Comparison of ENCODE assay signal across 10 cellular contexts in genomic region chr1:220137006-220137794, GRCh38. TPM values are rescaled to one million over a fixed set of nuclear protein-coding genes. Genes with fewer than 3 reads are reported as not detected.
DNase-seq lines count a peak whose midpoint lies in the region; ATAC-seq and TF ChIP-seq lines count a peak whose summit lies in the region.
"Had no signal": no experiment of that assay in that cellular context is flagged by ENCODE, and none has a peak within 500 bp of the region (broad histone marks: within the 10 kb centered on the region; RNA-seq: fewer than 3 reads in every experiment).

No MANE protein-coding gene starts in this region.

- H3K9me3 Mint-ChIP-seq in CD8-positive, alpha-beta T cell, result no peaks in the 10 kb centered on the region
- H3K9me3 Mint-ChIP-seq in activated T-helper 2 cell treated with anti-CD3 and anti-CD28 coated beads, Interferon-gamma antibody, Interleukin-2, Interleukin-4, amounts not matched to agents 10 μg/mL and 5 μg/mL and 100 μg/mL, durations not matched to agents 14 hours and 24 hours and 36 hours, result no peaks in the 10 kb centered on the region

- TF ChIP-seq CTCF in CD8-positive, alpha-beta T cell (IDR thresholded peaks at IDR 0.05), result no peak
- no peak for TF ChIP-seq CTCF in BE2C (IDR thresholded peaks at IDR 0.05; ENCODE audit: low read depth, low read length)

- peak; percentile 65 for ATAC-seq in CD8-positive, alpha-beta T cell
- ATAC-seq in HG03159 (IDR thresholded peaks at IDR 0.05; ENCODE audit: unreplicated experiment), result peak; percentile 68
- peak; percentile 60 for ATAC-seq in left lobe of liver
- no peak for ATAC-seq in GM18520 (IDR thresholded peaks at IDR 0.05; ENCODE audit: unreplicated experiment)
- ATAC-seq in GM19328 (IDR thresholded peaks at IDR 0.05; ENCODE audit: unreplicated experiment), result no peak

- no peak overlapping the region for H3K27ac Mint-ChIP-seq in CD8-positive, alpha-beta T cell
- peak overlapping the region; percentile 59 for H3K27ac Mint-ChIP-seq in activated T-helper 2 cell treated with anti-CD3 and anti-CD28 coated beads, Interferon-gamma antibody, Interleukin-2, Interleukin-4, amounts not matched to agents 10 μg/mL and 5 μg/mL and 100 μg/mL, durations not matched to agents 14 hours and 24 hours and 36 hours

- H3K4me3 ChIP-seq in CD8-positive, alpha-beta T cell (ENCODE audit: low read depth, low read length), result no peak overlapping the region
- no peak overlapping the region for H3K4me3 ChIP-seq in BE2C (ENCODE audit: low read depth, low read length)

- H3K36me3 ChIP-seq in CD8-positive, alpha-beta T cell (ENCODE audit: insufficient read depth, low read length), result peaks cover 12% of the 10 kb centered on the region
- peaks cover 55% of the 10 kb centered on the region for H3K36me3 ChIP-seq in BE2C

- intact Hi-C loops in CD8-positive, alpha-beta T cell (cut with DNase I, micrococcal nuclease), result no loop called here
- intact Hi-C loops in activated T-helper 2 cell treated with anti-CD3 and anti-CD28 coated beads, Interferon-gamma antibody, Interleukin-2, Interleukin-4, amounts not matched to agents 10 μg/mL and 5 μg/mL and 100 μg/mL, durations not matched to agents 14 hours and 24 hours and 36 hours (cut with micrococcal nuclease), result no loop called here

- H3K4me1 ChIP-seq in CD8-positive, alpha-beta T cell (ENCODE audit: insufficient read depth, low read length), result no peaks in the 10 kb centered on the region
- no peaks in the 10 kb centered on the region for H3K4me1 ChIP-seq in BE2C

- H3K4me3 Mint-ChIP-seq in CD8-positive, alpha-beta T cell, result no peak overlapping the region
- H3K4me3 Mint-ChIP-seq in activated T-helper 2 cell treated with anti-CD3 and anti-CD28 coated beads, Interferon-gamma antibody, Interleukin-2, Interleukin-4, amounts not matched to agents 10 μg/mL and 5 μg/mL and 100 μg/mL, durations not matched to agents 14 hours and 24 hours and 36 hours (ENCODE audit: low read depth), result no peak overlapping the region

- POLR2A ChIA-PET in CD8-positive, alpha-beta T cell (lab: Charles Lee), result no interaction called here

- no peak for DNase-seq in CD8-positive, alpha-beta T cell
- DNase-seq in activated T-helper 2 cell treated with anti-CD3 and anti-CD28 coated beads, Interferon-gamma antibody, Interleukin-2, Interleukin-4, amounts not matched to agents 10 μg/mL and 5 μg/mL and 100 μg/mL, durations not matched to agents 14 hours and 24 hours and 36 hours (ENCODE audit: low spot score), result no peak
- no peak for DNase-seq in left lobe of liver (ENCODE audit: low spot score)
- no peak for DNase-seq in BE2C
- no peak for DNase-seq in islet precursor cell
- DNase-seq: cortex of kidney, NCI-H1092 had no signal

- peaks cover 8% of the 10 kb centered on the region for H3K4me1 Mint-ChIP-seq in CD8-positive, alpha-beta T cell (ENCODE audit: low read depth)
- peaks cover 11% of the 10 kb centered on the region for H3K4me1 Mint-ChIP-seq in activated T-helper 2 cell treated with anti-CD3 and anti-CD28 coated beads, Interferon-gamma antibody, Interleukin-2, Interleukin-4, amounts not matched to agents 10 μg/mL and 5 μg/mL and 100 μg/mL, durations not matched to agents 14 hours and 24 hours and 36 hours (ENCODE audit: low read depth)

- H3K36me3 Mint-ChIP-seq in CD8-positive, alpha-beta T cell, result peaks cover 78% of the 10 kb centered on the region
- H3K36me3 Mint-ChIP-seq in activated T-helper 2 cell treated with anti-CD3 and anti-CD28 coated beads, Interferon-gamma antibody, Interleukin-2, Interleukin-4, amounts not matched to agents 10 μg/mL and 5 μg/mL and 100 μg/mL, durations not matched to agents 14 hours and 24 hours and 36 hours (ENCODE audit: low read depth), result peaks cover 64% of the 10 kb centered on the region

- H3K27ac ChIP-seq in CD8-positive, alpha-beta T cell (ENCODE audit: low read depth, low read length), result no peak overlapping the region

- CTCF ChIA-PET in CD8-positive, alpha-beta T cell (lab: Charles Lee), result interaction anchor here (1.0 kb wide), 1 partner anchor 9 kb away, joined by 3 read pairs; no protein-coding TSS in a partner anchor

- no peaks in the 10 kb centered on the region for H3K9me3 ChIP-seq in CD8-positive, alpha-beta T cell (ENCODE audit: low read length)
- no peaks in the 10 kb centered on the region for H3K9me3 ChIP-seq in BE2C

- H3K27me3 ChIP-seq in CD8-positive, alpha-beta T cell (ENCODE audit: insufficient read depth, low read length), result no peaks in the 10 kb centered on the region
- H3K27me3 ChIP-seq in BE2C, result no peaks in the 10 kb centered on the region

- no peaks in the 10 kb centered on the region for H3K27me3 Mint-ChIP-seq in CD8-positive, alpha-beta T cell (ENCODE audit: low read depth)
- H3K27me3 Mint-ChIP-seq in activated T-helper 2 cell treated with anti-CD3 and anti-CD28 coated beads, Interferon-gamma antibody, Interleukin-2, Interleukin-4, amounts not matched to agents 10 μg/mL and 5 μg/mL and 100 μg/mL, durations not matched to agents 14 hours and 24 hours and 36 hours (ENCODE audit: low read depth), result no peaks in the 10 kb centered on the region

RNA-seq across cellular contexts. Expression of gene IARS2, which starts 43.3 kb away (rescaled TPM):
- total RNA-seq in CD8-positive, alpha-beta T cell, result 10 to 100 TPM; 14.4 to 16.2 TPM
- 87.8 and 89.1 TPM in 2 replicates for total RNA-seq in activated T-helper 2 cell treated with anti-CD3 and anti-CD28 coated beads, Interferon-gamma antibody, Interleukin-2, Interleukin-4, amounts not matched to agents 10 μg/mL and 5 μg/mL and 100 μg/mL, durations not matched to agents 14 hours and 24 hours and 36 hours
- 45.5 TPM for total RNA-seq in left lobe of liver
- polyA plus RNA-seq in BE2C (2012; ENCODE audit: insufficient read depth, insufficient read length, low read depth), result 35.3 TPM

RNA-seq across cellular contexts. Expression of gene BPNT1, which starts 47.6 kb away (rescaled TPM):
- total RNA-seq in CD8-positive, alpha-beta T cell, result 1 to 10 TPM; 2.9 to 3.2 TPM
- total RNA-seq in activated T-helper 2 cell treated with anti-CD3 and anti-CD28 coated beads, Interferon-gamma antibody, Interleukin-2, Interleukin-4, amounts not matched to agents 10 μg/mL and 5 μg/mL and 100 μg/mL, durations not matched to agents 14 hours and 24 hours and 36 hours, result 29.8 and 30.6 TPM in 2 replicates
- 17.9 TPM for total RNA-seq in left lobe of liver
- polyA plus RNA-seq in BE2C (2012; ENCODE audit: insufficient read depth, insufficient read length, low read depth), result 41.2 TPM

Comparison
In these comparisons a context has a peak if more than half of its experiments do, and no peak if none do; other contexts are left out.
1. ATAC-seq: peak in CD8-positive, alpha-beta T cell (single experiment), HG03159 (single experiment) and left lobe of liver (single experiment); none in GM18520 (single experiment) and GM19328 (single experiment).